In genomic region chr2:133658020-133658903, GRCh38 we compare ENCODE assay signal across 19 cellular contexts.
DNase-seq lines count a peak whose midpoint lies in the region; ATAC-seq and TF ChIP-seq lines count a peak whose summit lies in the region.
"Had no signal": no experiment of that assay in that cellular context is flagged by ENCODE, and none has a peak within 500 bp of the region (broad histone marks: within the 10 kb centered on the region; RNA-seq: fewer than 3 reads in every experiment).

No MANE protein-coding gene starts in this region.

- H3K27ac Mint-ChIP-seq in GM23338: no peak overlapping the region
- H3K27ac Mint-ChIP-seq: activated naive CD8-positive, alpha-beta T cell had no signal

- H3K9me3 ChIP-seq in SJCRH30 (replicated peaks): no peaks in the 10 kb centered on the region
- H3K9me3 ChIP-seq: sigmoid colon, vagina had no signal

- H3K79me2 ChIP-seq in GM23338 (replicated peaks; ENCODE audit: insufficient read depth): no peaks in the 10 kb centered on the region

- no peak overlapping the region for H3K4me2 ChIP-seq in GM23338

- H3K4me1 ChIP-seq in GM23338 (ENCODE audit: insufficient read depth) (no peaks in the 10 kb centered on the region; the same call in 1 of the 2 replicates), SJCRH30 (peaks cover 4% of the 10 kb centered on the region; the same call in 1 of the 2 replicates)
- H3K4me1 ChIP-seq: sigmoid colon had no signal

- H4K20me1 ChIP-seq in GM23338 (replicated peaks; ENCODE audit: insufficient read depth): no peaks in the 10 kb centered on the region

- H3K36me3 ChIP-seq in GM23338 (ENCODE audit: insufficient read depth): no peaks in the 10 kb centered on the region
- no peaks in the 10 kb centered on the region for H3K36me3 ChIP-seq in SJCRH30
- H3K36me3 ChIP-seq: sigmoid colon, vagina had no signal

- no peaks in the 10 kb centered on the region for H3K36me3 Mint-ChIP-seq in GM23338 (ENCODE audit: low read depth)
- H3K36me3 Mint-ChIP-seq: activated naive CD8-positive, alpha-beta T cell had no signal

- H3K4me1 Mint-ChIP-seq in GM23338: peaks cover 16% of the 10 kb centered on the region

- no peaks in the 10 kb centered on the region for H3K27me3 ChIP-seq in GM23338 (ENCODE audit: insufficient read depth)
- H3K27me3 ChIP-seq in SJCRH30: no peaks in the 10 kb centered on the region
- H3K27me3 ChIP-seq: sigmoid colon, vagina had no signal

- H3F3A ChIP-seq in GM23338 (replicated peaks; ENCODE audit: low read depth): no peaks in the 10 kb centered on the region

- H2AFZ ChIP-seq in GM23338: peak overlapping the region; percentile 74; the same call in 1 of the 2 replicates

- H3K27ac ChIP-seq in GM23338 (ENCODE audit: low read depth) (no peak overlapping the region), SJCRH30 (no peak overlapping the region)
- H3K27ac ChIP-seq: sigmoid colon, vagina had no signal

- peaks cover 2% of the 10 kb centered on the region for H3K27me3 Mint-ChIP-seq in GM23338 (ENCODE audit: insufficient read depth, low read depth, poor library complexity)
- H3K27me3 Mint-ChIP-seq: activated naive CD8-positive, alpha-beta T cell had no signal

- ATAC-seq in GM23338 (peak; percentile 78), HG02798 (IDR thresholded peaks at IDR 0.05; ENCODE audit: poor library complexity, unreplicated experiment) (no peak)

- H3K4me3 Mint-ChIP-seq in GM23338: no peak overlapping the region
- H3K4me3 Mint-ChIP-seq: activated naive CD8-positive, alpha-beta T cell had no signal

- H3K4me3 ChIP-seq in GM23338: no peak overlapping the region
- no peak overlapping the region for H3K4me3 ChIP-seq in SJCRH30
- H3K4me3 ChIP-seq in epithelial cell of esophagus (ENCODE audit: low read length): no peak overlapping the region
- H3K4me3 ChIP-seq: sigmoid colon, vagina had no signal

- DNase-seq in GM23338 (ENCODE audit: low spot score) (no peak), SJCRH30 (peak; percentile 13 to 34), epithelial cell of esophagus (ENCODE audit: low read depth) (peak; percentile 10), renal cortical epithelial cell (ENCODE audit: low read depth) (peak; percentile 52), NCI-H2029 (lab: John Stamatoyannopoulos, UW) (no peak), SKM-1 (lab: John Stamatoyannopoulos, UW; ENCODE audit: unreplicated experiment) (no peak), NCI-H1436 treated with DMSO at 0.1 percent for 48 hours (lab: John Stamatoyannopoulos, UW) (no peak)
- DNase-seq: activated CD4-positive, alpha-beta T cell treated with anti-CD3 and anti-CD28 coated beads, Interleukin-2, amount 50 U/mL, for 1 hour; activated T-cell treated with anti-CD3 and anti-CD28 coated beads, Interleukin-2, amount 50 U/mL, for 1 hour; DND-41; hippocampal formation; MM.1S; NCI-H2029 treated with DMSO at 0.1 percent for 48 hours; NCI-H524 treated with DMSO at 0.1 percent for 48 hours; occipital lobe; sigmoid colon had no signal

- no peak for TF ChIP-seq CTCF in GM23338 (conservative IDR thresholded peaks at IDR 0.05; ENCODE audit: low read depth in 2 of 2)
- no peak for TF ChIP-seq CTCF in epithelial cell of esophagus (IDR thresholded peaks at IDR 0.05; ENCODE audit: insufficient read depth, low read depth, low read length, missing control alignments)

- H3K9me3 Mint-ChIP-seq in GM23338: no peaks in the 10 kb centered on the region

- peaks cover 4% of the 10 kb centered on the region; the same call in 1 of the 2 replicates for H3K9me2 ChIP-seq in GM23338 (ENCODE audit: insufficient read depth)

TF ChIP-seq in GM23338, 12 proteins besides CTCF, POLR2A, EP300 and RAD21 (continues in another document):
- TF ChIP-seq ZNF462 (CRISPR knock-in tag; IDR thresholded peaks at IDR 0.05) (no peak), REST (IDR thresholded peaks at IDR 0.05; ENCODE audit: unreplicated experiment) (no peak), STAT1 (IDR thresholded peaks at IDR 0.05; ENCODE audit: unreplicated experiment) (no peak), EZH2phosphoT487 (IDR thresholded peaks at IDR 0.05; ENCODE audit: unreplicated experiment) (no peak), POLR2AphosphoS5 (IDR thresholded peaks at IDR 0.05; ENCODE audit: low read depth) (no peak), ZNF114 (CRISPR knock-in tag; IDR thresholded peaks at IDR 0.05) (no peak), EZH2 (IDR thresholded peaks at IDR 0.05; ENCODE audit: low read depth, unreplicated experiment) (no peak), JUNB (IDR thresholded peaks at IDR 0.05; ENCODE audit: unreplicated experiment) (no peak), NANOG (IDR thresholded peaks at IDR 0.05; ENCODE audit: borderline replicate concordance) (no peak)

Comparison
In these comparisons a context has a peak if more than half of its experiments do, and no peak if none do; other contexts are left out.
1. DNase-seq: peak in SJCRH30 (2 of 2), epithelial cell of esophagus (single experiment) and renal cortical epithelial cell (single experiment); none in GM23338 (single experiment), NCI-H2029 (single experiment), SKM-1 (single experiment) and NCI-H1436 treated with DMSO at 0.1 percent for 48 hours (single experiment).